ENCODE assay signal across 1 cellular context in the genomic region with DNA sequence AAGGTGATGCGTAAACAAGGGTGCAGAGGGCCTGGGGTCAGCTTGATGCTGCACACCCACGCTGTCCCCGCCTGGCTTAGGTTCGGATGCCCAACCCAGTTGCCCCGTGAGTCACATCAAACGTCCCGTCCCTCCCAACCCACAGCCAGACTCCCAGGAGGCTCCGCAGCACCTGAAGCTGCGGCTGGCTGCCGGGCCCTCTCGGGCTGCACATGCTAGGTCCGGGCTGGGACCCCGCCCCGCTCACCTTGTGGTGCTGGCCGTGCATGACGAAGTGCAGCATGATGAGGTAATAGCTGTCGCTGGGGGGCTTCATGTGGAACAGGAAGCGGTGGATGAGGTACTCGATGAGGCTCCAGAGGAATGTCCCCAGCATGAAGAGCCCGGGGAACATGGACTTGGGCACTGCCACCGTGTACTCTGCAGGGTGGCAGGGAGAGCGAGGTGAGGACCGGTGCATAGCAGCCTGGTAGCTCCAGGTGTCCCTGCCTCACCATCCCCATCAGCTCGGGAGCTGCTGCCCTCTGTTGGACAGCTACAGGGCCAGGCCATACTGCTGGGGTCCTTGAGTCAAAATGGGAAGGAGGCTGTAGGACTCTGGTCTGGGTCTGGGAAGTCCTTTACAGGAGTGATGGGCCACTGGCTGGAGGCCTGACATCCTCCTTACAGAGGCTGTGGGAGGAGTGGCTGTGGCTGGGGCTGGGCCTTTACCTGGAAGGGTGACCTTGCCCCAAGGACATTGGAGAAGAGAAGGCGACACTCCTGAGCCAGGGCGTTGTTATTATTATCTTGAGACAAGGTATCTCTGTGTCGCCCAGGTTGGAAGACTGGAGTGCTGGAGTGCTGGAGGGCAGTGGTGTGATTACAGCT.
TF ChIP-seq lines count a peak whose summit lies in the region.

No MANE protein-coding gene starts in this region.

TF ChIP-seq in GM23338, 12 proteins besides CTCF, POLR2A, EP300 and RAD21 (continued from another document):
- TF ChIP-seq, protein P1, sequence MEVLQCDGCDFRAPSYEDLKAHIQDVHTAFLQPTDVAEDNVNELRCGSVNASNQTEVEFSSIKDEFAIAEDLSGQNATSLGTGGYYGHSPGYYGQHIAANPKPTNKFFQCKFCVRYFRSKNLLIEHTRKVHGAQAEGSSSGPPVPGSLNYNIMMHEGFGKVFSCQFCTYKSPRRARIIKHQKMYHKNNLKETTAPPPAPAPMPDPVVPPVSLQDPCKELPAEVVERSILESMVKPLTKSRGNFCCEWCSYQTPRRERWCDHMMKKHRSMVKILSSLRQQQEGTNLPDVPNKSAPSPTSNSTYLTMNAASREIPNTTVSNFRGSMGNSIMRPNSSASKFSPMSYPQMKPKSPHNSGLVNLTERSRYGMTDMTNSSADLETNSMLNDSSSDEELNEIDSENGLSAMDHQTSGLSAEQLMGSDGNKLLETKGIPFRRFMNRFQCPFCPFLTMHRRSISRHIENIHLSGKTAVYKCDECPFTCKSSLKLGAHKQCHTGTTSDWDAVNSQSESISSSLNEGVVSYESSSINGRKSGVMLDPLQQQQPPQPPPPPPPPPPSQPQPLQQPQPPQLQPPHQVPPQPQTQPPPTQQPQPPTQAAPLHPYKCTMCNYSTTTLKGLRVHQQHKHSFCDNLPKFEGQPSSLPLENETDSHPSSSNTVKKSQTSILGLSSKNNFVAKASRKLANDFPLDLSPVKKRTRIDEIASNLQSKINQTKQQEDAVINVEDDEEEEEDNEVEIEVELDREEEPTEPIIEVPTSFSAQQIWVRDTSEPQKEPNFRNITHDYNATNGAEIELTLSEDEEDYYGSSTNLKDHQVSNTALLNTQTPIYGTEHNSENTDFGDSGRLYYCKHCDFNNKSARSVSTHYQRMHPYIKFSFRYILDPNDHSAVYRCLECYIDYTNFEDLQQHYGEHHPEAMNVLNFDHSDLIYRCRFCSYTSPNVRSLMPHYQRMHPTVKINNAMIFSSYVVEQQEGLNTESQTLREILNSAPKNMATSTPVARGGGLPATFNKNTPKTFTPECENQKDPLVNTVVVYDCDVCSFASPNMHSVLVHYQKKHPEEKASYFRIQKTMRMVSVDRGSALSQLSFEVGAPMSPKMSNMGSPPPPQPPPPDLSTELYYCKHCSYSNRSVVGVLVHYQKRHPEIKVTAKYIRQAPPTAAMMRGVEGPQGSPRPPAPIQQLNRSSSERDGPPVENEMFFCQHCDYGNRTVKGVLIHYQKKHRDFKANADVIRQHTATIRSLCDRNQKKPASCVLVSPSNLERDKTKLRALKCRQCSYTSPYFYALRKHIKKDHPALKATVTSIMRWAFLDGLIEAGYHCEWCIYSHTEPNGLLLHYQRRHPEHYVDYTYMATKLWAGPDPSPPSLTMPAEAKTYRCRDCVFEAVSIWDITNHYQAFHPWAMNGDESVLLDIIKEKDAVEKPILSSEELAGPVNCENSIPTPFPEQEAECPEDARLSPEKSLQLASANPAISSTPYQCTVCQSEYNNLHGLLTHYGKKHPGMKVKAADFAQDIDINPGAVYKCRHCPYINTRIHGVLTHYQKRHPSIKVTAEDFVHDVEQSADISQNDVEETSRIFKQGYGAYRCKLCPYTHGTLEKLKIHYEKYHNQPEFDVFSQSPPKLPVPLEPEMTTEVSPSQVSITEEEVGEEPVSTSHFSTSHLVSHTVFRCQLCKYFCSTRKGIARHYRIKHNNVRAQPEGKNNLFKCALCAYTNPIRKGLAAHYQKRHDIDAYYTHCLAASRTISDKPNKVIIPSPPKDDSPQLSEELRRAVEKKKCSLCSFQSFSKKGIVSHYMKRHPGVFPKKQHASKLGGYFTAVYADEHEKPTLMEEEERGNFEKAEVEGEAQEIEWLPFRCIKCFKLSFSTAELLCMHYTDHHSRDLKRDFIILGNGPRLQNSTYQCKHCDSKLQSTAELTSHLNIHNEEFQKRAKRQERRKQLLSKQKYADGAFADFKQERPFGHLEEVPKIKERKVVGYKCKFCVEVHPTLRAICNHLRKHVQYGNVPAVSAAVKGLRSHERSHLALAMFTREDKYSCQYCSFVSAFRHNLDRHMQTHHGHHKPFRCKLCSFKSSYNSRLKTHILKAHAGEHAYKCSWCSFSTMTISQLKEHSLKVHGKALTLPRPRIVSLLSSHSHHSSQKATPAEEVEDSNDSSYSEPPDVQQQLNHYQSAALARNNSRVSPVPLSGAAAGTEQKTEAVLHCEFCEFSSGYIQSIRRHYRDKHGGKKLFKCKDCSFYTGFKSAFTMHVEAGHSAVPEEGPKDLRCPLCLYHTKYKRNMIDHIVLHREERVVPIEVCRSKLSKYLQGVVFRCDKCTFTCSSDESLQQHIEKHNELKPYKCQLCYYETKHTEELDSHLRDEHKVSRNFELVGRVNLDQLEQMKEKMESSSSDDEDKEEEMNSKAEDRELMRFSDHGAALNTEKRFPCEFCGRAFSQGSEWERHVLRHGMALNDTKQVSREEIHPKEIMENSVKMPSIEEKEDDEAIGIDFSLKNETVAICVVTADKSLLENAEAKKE (CRISPR knock-in tag; IDR thresholded peaks at IDR 0.05): no peak
TF ChIP-seq in GM23338: peak in this region for 0.
